Comparison of ENCODE assay signal across 1 cellular context in the genomic region with DNA sequence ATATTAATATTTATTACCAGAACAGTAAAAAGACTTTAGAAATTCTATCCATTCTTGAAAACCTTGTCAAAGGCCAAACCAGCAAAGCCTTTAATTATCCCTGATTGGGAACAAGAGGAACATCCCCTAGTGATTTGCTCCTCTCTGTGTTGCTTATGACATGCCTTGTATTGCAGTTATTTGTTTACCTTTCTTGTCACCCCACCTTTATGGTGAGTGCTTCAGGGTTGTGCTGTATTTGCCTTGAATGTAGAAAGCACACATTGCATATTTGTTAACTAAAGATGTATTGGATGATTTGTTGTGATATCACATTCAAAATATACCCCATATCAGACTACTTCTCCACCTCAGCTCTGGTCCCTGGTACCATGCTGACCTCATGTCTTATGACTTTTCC.
TF ChIP-seq lines count a peak whose summit lies in the region.

No MANE protein-coding gene starts in this region.

TF ChIP-seq in HepG2, 621 proteins besides CTCF, POLR2A, EP300 and RAD21 (continued from another document and continues in another):
- TF ChIP-seq FOXP1 (IDR thresholded peaks at IDR 0.05): no peak
- peak; percentile 64; the same call in 1 of the 2 replicates for TF ChIP-seq FOXP1 (CRISPR knock-in tag; IDR thresholded peaks at IDR 0.05)
- no peak for TF ChIP-seq PRPF4 (IDR thresholded peaks at IDR 0.05; ENCODE audit: low read depth, low read length, poor library complexity, severe bottlenecking)
- TF ChIP-seq FOXK1 (CRISPR knock-in tag; IDR thresholded peaks at IDR 0.05; ENCODE audit: borderline replicate concordance, low read depth): 0 out of 2 replicates have a peak, but pooled peaks have one; percentile 41
- TF ChIP-seq NFRKB (IDR thresholded peaks at IDR 0.05): no peak
- peak; percentile 18; the same call in 1 of the 2 replicates for TF ChIP-seq SOX5 (CRISPR knock-in tag; IDR thresholded peaks at IDR 0.05; ENCODE audit: borderline replicate concordance)
- peak; percentile 44; the same call in 1 of the 2 replicates for TF ChIP-seq HMG20A (CRISPR knock-in tag; IDR thresholded peaks at IDR 0.05; ENCODE audit: borderline replicate concordance)
- 0 out of 2 replicates have a peak, but pooled peaks have one; percentile 14 for TF ChIP-seq SAP130 (CRISPR knock-in tag; IDR thresholded peaks at IDR 0.05; ENCODE audit: low read depth)
- 0 out of 2 replicates have a peak, but pooled peaks have one; percentile 19 for TF ChIP-seq TCF7 (IDR thresholded peaks at IDR 0.05; ENCODE audit: low read depth)
- no peak for TF ChIP-seq ESRRA (CRISPR knock-in tag; IDR thresholded peaks at IDR 0.05; ENCODE audit: low read depth)
- peak; percentile 87 for TF ChIP-seq GATAD2A (CRISPR knock-in tag; IDR thresholded peaks at IDR 0.05)
- peak; percentile 37; the same call in 1 of the 2 replicates for TF ChIP-seq SALL1 (CRISPR knock-in tag; IDR thresholded peaks at IDR 0.05)
- TF ChIP-seq, protein P1, sequence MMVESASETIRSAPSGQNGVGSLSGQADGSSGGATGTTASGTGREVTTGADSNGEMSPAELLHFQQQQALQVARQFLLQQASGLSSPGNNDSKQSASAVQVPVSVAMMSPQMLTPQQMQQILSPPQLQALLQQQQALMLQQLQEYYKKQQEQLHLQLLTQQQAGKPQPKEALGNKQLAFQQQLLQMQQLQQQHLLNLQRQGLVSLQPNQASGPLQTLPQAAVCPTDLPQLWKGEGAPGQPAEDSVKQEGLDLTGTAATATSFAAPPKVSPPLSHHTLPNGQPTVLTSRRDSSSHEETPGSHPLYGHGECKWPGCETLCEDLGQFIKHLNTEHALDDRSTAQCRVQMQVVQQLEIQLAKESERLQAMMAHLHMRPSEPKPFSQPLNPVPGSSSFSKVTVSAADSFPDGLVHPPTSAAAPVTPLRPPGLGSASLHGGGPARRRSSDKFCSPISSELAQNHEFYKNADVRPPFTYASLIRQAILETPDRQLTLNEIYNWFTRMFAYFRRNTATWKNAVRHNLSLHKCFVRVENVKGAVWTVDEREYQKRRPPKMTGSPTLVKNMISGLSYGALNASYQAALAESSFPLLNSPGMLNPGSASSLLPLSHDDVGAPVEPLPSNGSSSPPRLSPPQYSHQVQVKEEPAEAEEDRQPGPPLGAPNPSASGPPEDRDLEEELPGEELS (CRISPR knock-in tag; IDR thresholded peaks at IDR 0.05): peak; percentile 55; the same call in 1 of the 2 replicates
- no peak for TF ChIP-seq TBP (CRISPR knock-in tag; IDR thresholded peaks at IDR 0.05)
- TF ChIP-seq POLR2AphosphoS5 (IDR thresholded peaks at IDR 0.05; ENCODE audit: low read depth, low read length): no peak
- TF ChIP-seq, protein P2, sequence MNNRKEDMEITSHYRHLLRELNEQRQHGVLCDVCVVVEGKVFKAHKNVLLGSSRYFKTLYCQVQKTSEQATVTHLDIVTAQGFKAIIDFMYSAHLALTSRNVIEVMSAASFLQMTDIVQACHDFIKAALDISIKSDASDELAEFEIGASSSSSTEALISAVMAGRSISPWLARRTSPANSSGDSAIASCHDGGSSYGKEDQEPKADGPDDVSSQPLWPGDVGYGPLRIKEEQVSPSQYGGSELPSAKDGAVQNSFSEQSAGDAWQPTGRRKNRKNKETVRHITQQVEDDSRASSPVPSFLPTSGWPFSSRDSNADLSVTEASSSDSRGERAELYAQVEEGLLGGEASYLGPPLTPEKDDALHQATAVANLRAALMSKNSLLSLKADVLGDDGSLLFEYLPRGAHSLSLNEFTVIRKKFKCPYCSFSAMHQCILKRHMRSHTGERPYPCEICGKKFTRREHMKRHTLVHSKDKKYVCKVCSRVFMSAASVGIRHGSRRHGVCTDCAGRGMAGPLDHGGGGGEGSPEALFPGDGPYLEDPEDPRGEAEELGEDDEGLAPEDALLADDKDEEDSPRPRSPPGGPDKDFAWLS (CRISPR knock-in tag; IDR thresholded peaks at IDR 0.05; ENCODE audit: borderline replicate concordance): no peak
- TF ChIP-seq, protein P3, sequence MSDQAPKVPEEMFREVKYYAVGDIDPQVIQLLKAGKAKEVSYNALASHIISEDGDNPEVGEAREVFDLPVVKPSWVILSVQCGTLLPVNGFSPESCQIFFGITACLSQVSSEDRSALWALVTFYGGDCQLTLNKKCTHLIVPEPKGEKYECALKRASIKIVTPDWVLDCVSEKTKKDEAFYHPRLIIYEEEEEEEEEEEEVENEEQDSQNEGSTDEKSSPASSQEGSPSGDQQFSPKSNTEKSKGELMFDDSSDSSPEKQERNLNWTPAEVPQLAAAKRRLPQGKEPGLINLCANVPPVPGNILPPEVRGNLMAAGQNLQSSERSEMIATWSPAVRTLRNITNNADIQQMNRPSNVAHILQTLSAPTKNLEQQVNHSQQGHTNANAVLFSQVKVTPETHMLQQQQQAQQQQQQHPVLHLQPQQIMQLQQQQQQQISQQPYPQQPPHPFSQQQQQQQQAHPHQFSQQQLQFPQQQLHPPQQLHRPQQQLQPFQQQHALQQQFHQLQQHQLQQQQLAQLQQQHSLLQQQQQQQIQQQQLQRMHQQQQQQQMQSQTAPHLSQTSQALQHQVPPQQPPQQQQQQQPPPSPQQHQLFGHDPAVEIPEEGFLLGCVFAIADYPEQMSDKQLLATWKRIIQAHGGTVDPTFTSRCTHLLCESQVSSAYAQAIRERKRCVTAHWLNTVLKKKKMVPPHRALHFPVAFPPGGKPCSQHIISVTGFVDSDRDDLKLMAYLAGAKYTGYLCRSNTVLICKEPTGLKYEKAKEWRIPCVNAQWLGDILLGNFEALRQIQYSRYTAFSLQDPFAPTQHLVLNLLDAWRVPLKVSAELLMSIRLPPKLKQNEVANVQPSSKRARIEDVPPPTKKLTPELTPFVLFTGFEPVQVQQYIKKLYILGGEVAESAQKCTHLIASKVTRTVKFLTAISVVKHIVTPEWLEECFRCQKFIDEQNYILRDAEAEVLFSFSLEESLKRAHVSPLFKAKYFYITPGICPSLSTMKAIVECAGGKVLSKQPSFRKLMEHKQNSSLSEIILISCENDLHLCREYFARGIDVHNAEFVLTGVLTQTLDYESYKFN (CRISPR knock-in tag; conservative IDR thresholded peaks at IDR 0.05): no peak
- no peak for TF ChIP-seq KAT7 (CRISPR knock-in tag; IDR thresholded peaks at IDR 0.05; ENCODE audit: borderline replicate concordance)
- 0 out of 2 replicates have a peak, but pooled peaks have one; percentile 12 for TF ChIP-seq ZNF12 (CRISPR knock-in tag; IDR thresholded peaks at IDR 0.05)
- peak; percentile 79 for TF ChIP-seq FOXA3 (CRISPR knock-in tag; IDR thresholded peaks at IDR 0.05)
- peak; percentile 70; the same call in 1 of the 2 replicates for TF ChIP-seq MED1 (CRISPR knock-in tag; IDR thresholded peaks at IDR 0.05)
- TF ChIP-seq, protein P4, sequence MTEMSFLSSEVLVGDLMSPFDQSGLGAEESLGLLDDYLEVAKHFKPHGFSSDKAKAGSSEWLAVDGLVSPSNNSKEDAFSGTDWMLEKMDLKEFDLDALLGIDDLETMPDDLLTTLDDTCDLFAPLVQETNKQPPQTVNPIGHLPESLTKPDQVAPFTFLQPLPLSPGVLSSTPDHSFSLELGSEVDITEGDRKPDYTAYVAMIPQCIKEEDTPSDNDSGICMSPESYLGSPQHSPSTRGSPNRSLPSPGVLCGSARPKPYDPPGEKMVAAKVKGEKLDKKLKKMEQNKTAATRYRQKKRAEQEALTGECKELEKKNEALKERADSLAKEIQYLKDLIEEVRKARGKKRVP (CRISPR knock-in tag; IDR thresholded peaks at IDR 0.05): peak in 1 of 2 experiments; percentile 79; a peak in 2 of 4 replicates
- TF ChIP-seq, protein P5, sequence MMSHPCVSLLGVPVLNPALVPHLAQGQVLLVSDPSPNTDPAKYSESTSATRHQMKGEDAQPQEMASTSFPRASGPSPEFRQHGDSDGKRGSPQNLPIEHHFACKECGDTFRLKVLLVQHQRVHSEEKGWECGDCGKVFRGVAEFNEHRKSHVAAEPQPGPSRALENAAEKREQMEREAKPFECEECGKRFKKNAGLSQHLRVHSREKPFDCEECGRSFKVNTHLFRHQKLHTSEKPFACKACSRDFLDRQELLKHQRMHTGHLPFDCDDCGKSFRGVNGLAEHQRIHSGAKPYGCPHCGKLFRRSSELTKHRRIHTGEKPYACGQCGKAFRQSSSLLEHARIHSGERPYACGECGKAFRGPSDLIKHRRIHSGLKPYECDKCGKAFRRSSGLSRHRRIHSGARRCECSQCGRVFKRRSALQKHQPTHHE (CRISPR knock-in tag; IDR thresholded peaks at IDR 0.05; ENCODE audit: borderline replicate concordance): no peak
- TF ChIP-seq, protein P6, sequence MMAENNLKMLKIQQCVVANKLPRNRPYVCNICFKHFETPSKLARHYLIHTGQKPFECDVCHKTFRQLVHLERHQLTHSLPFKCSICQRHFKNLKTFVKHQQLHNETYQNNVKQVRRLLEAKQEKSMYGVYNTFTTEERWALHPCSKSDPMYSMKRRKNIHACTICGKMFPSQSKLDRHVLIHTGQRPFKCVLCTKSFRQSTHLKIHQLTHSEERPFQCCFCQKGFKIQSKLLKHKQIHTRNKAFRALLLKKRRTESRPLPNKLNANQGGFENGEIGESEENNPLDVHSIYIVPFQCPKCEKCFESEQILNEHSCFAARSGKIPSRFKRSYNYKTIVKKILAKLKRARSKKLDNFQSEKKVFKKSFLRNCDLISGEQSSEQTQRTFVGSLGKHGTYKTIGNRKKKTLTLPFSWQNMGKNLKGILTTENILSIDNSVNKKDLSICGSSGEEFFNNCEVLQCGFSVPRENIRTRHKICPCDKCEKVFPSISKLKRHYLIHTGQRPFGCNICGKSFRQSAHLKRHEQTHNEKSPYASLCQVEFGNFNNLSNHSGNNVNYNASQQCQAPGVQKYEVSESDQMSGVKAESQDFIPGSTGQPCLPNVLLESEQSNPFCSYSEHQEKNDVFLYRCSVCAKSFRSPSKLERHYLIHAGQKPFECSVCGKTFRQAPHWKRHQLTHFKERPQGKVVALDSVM (CRISPR knock-in tag; IDR thresholded peaks at IDR 0.05): 0 out of 2 replicates have a peak, but pooled peaks have one; percentile 6
- TF ChIP-seq SOX6 (IDR thresholded peaks at IDR 0.05): no peak
- peak; percentile 27; the same call in 1 of the 2 replicates for TF ChIP-seq SOX6 (CRISPR knock-in tag; IDR thresholded peaks at IDR 0.05)
- TF ChIP-seq POLR2G (IDR thresholded peaks at IDR 0.05; ENCODE audit: low read depth, low read length): no peak
- no peak for TF ChIP-seq BRCA1 (CRISPR knock-in tag; IDR thresholded peaks at IDR 0.05)
- no peak for TF ChIP-seq ZNF709 (CRISPR knock-in tag; IDR thresholded peaks at IDR 0.05)
- TF ChIP-seq, protein P7, sequence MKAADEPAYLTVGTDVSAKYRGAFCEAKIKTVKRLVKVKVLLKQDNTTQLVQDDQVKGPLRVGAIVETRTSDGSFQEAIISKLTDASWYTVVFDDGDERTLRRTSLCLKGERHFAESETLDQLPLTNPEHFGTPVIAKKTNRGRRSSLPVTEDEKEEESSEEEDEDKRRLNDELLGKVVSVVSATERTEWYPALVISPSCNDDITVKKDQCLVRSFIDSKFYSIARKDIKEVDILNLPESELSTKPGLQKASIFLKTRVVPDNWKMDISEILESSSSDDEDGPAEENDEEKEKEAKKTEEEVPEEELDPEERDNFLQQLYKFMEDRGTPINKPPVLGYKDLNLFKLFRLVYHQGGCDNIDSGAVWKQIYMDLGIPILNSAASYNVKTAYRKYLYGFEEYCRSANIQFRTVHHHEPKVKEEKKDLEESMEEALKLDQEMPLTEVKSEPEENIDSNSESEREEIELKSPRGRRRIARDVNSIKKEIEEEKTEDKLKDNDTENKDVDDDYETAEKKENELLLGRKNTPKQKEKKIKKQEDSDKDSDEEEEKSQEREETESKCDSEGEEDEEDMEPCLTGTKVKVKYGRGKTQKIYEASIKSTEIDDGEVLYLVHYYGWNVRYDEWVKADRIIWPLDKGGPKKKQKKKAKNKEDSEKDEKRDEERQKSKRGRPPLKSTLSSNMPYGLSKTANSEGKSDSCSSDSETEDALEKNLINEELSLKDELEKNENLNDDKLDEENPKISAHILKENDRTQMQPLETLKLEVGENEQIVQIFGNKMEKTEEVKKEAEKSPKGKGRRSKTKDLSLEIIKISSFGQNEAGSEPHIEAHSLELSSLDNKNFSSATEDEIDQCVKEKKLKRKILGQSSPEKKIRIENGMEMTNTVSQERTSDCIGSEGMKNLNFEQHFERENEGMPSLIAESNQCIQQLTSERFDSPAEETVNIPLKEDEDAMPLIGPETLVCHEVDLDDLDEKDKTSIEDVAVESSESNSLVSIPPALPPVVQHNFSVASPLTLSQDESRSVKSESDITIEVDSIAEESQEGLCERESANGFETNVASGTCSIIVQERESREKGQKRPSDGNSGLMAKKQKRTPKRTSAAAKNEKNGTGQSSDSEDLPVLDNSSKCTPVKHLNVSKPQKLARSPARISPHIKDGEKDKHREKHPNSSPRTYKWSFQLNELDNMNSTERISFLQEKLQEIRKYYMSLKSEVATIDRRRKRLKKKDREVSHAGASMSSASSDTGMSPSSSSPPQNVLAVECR (CRISPR knock-in tag; IDR thresholded peaks at IDR 0.05; ENCODE audit: borderline replicate concordance): no peak
- TF ChIP-seq IKZF4 (CRISPR knock-in tag; IDR thresholded peaks at IDR 0.05; ENCODE audit: borderline replicate concordance, low read depth, not compliant biosample characterization): no peak
- TF ChIP-seq NCOA1 (CRISPR knock-in tag; IDR thresholded peaks at IDR 0.05): no peak
- 0 out of 2 replicates have a peak, but pooled peaks have one; percentile 13 for TF ChIP-seq ZMYM4 (CRISPR knock-in tag; IDR thresholded peaks at IDR 0.05)
- TF ChIP-seq, protein P8, sequence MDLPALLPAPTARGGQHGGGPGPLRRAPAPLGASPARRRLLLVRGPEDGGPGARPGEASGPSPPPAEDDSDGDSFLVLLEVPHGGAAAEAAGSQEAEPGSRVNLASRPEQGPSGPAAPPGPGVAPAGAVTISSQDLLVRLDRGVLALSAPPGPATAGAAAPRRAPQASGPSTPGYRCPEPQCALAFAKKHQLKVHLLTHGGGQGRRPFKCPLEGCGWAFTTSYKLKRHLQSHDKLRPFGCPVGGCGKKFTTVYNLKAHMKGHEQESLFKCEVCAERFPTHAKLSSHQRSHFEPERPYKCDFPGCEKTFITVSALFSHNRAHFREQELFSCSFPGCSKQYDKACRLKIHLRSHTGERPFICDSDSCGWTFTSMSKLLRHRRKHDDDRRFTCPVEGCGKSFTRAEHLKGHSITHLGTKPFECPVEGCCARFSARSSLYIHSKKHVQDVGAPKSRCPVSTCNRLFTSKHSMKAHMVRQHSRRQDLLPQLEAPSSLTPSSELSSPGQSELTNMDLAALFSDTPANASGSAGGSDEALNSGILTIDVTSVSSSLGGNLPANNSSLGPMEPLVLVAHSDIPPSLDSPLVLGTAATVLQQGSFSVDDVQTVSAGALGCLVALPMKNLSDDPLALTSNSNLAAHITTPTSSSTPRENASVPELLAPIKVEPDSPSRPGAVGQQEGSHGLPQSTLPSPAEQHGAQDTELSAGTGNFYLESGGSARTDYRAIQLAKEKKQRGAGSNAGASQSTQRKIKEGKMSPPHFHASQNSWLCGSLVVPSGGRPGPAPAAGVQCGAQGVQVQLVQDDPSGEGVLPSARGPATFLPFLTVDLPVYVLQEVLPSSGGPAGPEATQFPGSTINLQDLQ (CRISPR knock-in tag; IDR thresholded peaks at IDR 0.05): no peak
- TF ChIP-seq SIN3A (IDR thresholded peaks at IDR 0.05; ENCODE audit: borderline replicate concordance, low read depth, low read length): no peak
- TF ChIP-seq KDM5B (CRISPR knock-in tag; IDR thresholded peaks at IDR 0.05; ENCODE audit: borderline replicate concordance): no peak
- TF ChIP-seq, protein P9, sequence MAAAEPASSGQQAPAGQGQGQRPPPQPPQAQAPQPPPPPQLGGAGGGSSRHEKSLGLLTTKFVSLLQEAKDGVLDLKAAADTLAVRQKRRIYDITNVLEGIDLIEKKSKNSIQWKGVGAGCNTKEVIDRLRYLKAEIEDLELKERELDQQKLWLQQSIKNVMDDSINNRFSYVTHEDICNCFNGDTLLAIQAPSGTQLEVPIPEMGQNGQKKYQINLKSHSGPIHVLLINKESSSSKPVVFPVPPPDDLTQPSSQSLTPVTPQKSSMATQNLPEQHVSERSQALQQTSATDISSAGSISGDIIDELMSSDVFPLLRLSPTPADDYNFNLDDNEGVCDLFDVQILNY (CRISPR knock-in tag; conservative IDR thresholded peaks at IDR 0.05): no peak
- no peak for TF ChIP-seq ATAD3A (CRISPR knock-in tag; IDR thresholded peaks at IDR 0.05)
